25 cellular contexts compared by ENCODE assay signal in the genomic region with DNA sequence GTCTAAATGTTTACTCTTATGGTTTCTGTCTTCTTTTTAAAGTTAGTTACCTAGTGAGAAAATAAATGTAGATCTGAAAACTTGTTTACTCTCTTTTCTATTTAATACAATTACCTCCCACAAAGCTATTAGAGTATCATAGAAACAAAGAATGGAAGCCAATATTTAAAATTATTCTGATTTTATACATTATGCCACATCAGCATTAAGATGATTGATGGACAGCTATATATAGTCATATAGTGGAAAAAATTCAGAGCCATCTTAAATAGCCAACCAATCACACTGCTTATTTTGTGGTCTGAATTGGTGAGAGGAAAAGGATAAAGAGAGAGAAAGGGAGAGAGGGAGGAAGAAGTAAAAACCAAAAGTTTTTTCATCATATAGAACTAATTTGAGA.
DNase-seq lines count a peak whose midpoint lies in the region; ATAC-seq, FAIRE-seq and TF ChIP-seq lines count a peak whose summit lies in the region.
"Had no signal": no experiment of that assay in that cellular context is flagged by ENCODE, and none has a peak within 500 bp of the region (broad histone marks: within the 10 kb centered on the region; RNA-seq: fewer than 3 reads in every experiment).

No MANE protein-coding gene starts in this region.

- H3K27me3 ChIP-seq in HepG2 (ENCODE audit: control insufficient read depth in 1 of 2, insufficient read depth in 2 of 2, low read length in 2 of 2) (no peaks in the 10 kb centered on the region), right lobe of liver (no peaks in the 10 kb centered on the region), IMR-90 (ENCODE audit: control insufficient read depth, insufficient read depth, low read length) (no peaks in the 10 kb centered on the region)
- H3K27me3 ChIP-seq: BE2C had no signal

- no peaks in the 10 kb centered on the region for H4K20me1 ChIP-seq in HepG2 (ENCODE audit: insufficient read depth, low read length)
- no peaks in the 10 kb centered on the region for H4K20me1 ChIP-seq in IMR-90 (ENCODE audit: insufficient read depth, low read length)
- H4K20me1 ChIP-seq: BLaER1 had no signal

- H3K4me1 ChIP-seq in HepG2 (ENCODE audit: insufficient read depth, low read length) (no peaks in the 10 kb centered on the region), right lobe of liver (peaks cover 0 to 5% (median 0%) of the 10 kb centered on the region in 4 donors), IMR-90 (ENCODE audit: control insufficient read depth, insufficient read depth, low read length) (no peaks in the 10 kb centered on the region)
- H3K4me1 ChIP-seq: BE2C, BLaER1 had no signal

- no peak for TF ChIP-seq POLR2A in HepG2 (IDR thresholded peaks at IDR 0.05; ENCODE audit: insufficient read depth in 1 of 2, low read depth in 2 of 2, low read length in 2 of 2)
- no peak for TF ChIP-seq POLR2A in right lobe of liver (IDR thresholded peaks at IDR 0.05)
- no peak for TF ChIP-seq POLR2A in IMR-90 (IDR thresholded peaks at IDR 0.05; ENCODE audit: low read depth, low read length)
- TF ChIP-seq POLR2A in lower leg skin (IDR thresholded peaks at IDR 0.05): no peak

- no peak for TF ChIP-seq EP300 in HepG2 (IDR thresholded peaks at IDR 0.05; ENCODE audit: low read depth in 2 of 2, low read length in 2 of 2)
- TF ChIP-seq EP300 in HepG2 (CRISPR knock-in tag; IDR thresholded peaks at IDR 0.05; ENCODE audit: borderline replicate concordance): no peak

- no peak overlapping the region for H2BK120ac ChIP-seq in IMR-90 (ENCODE audit: low read depth, low read length)

- H3K9ac ChIP-seq in HepG2 (ENCODE audit: insufficient read depth, low read depth, low read length) (no peak overlapping the region), IMR-90 (ENCODE audit: low read depth, low read length) (no peak overlapping the region)
- H3K9ac ChIP-seq: BLaER1 had no signal

- no peak overlapping the region for H3K4me3 ChIP-seq in HepG2 (replicated peaks in 1 of 3; ENCODE audit: insufficient read depth in 1 of 3, low read depth in 2 of 3, low read length in 3 of 3)
- no peak overlapping the region for H3K4me3 ChIP-seq in right lobe of liver
- H3K4me3 ChIP-seq in IMR-90 (ENCODE audit: insufficient read depth, low read depth, low read length): no peak overlapping the region
- no peak overlapping the region for H3K4me3 ChIP-seq in lower leg skin (ENCODE audit: low read depth, poor library complexity, severe bottlenecking)
- H3K4me3 ChIP-seq: BLaER1, GM12878 had no signal

- H3K9me1 ChIP-seq in IMR-90 (ENCODE audit: insufficient read depth, low read length): no peaks in the 10 kb centered on the region

- ATAC-seq in HepG2: no peak
- no peak for ATAC-seq in right lobe of liver
- ATAC-seq in IMR-90 (ENCODE audit: low read depth): no peak
- ATAC-seq: GM12878 had no signal

- no peaks in the 10 kb centered on the region for H3K36me3 ChIP-seq in HepG2 (replicated peaks in 1 of 2; ENCODE audit: control insufficient read depth in 1 of 2, insufficient read depth in 2 of 2, low read length in 2 of 2)
- H3K36me3 ChIP-seq in right lobe of liver: no peaks in the 10 kb centered on the region
- H3K36me3 ChIP-seq in IMR-90 (ENCODE audit: control insufficient read depth, insufficient read depth, low read length): no peaks in the 10 kb centered on the region
- H3K36me3 ChIP-seq: BE2C, BLaER1 had no signal

- DNase-seq in HepG2 (ENCODE audit: low spot score) (no peak), right lobe of liver (no peak), IMR-90 (no peak), lower leg skin (ENCODE audit: low spot score in 2 of 2) (no peak), NCI-H1105 treated with DMSO at 0.1 percent for 48 hours (lab: John Stamatoyannopoulos, UW) (no peak)
- DNase-seq: ACHN; BE2C; C1 segment of cervical spinal cord; CD4-positive, alpha-beta memory T cell; CD4-positive, CD25-positive, alpha-beta regulatory T cell; CD8-positive, alpha-beta memory T cell; COR-L47; DMS 273 treated with DMSO at 0.1 percent for 48 hours; DMS153; DMS53; DMS79; DND-41; EL; GDM1 had no signal

- POLR2A ChIA-PET in HepG2 (lab: Yijun Ruan, JAX): no interaction called here
- POLR2A ChIA-PET in IMR-90 (lab: Charles Lee; ENCODE audit: unreplicated experiment): no interaction called here

- no peak overlapping the region for H3K14ac ChIP-seq in IMR-90 (replicated peaks; ENCODE audit: low read depth, low read length)

- H3K79me1 ChIP-seq in IMR-90 (ENCODE audit: low read depth in 1 of 2, low read length in 2 of 2): no peaks in the 10 kb centered on the region

- no peak overlapping the region for H2BK15ac ChIP-seq in IMR-90 (ENCODE audit: low read depth, low read length)

- no peak overlapping the region for H3K18ac ChIP-seq in IMR-90 (ENCODE audit: low read depth, low read length)

- no peak overlapping the region for H4K5ac ChIP-seq in IMR-90 (ENCODE audit: low read depth, low read length)

- H2AK5ac ChIP-seq in IMR-90 (ENCODE audit: low read depth, low read length): no peak overlapping the region

- no peak overlapping the region for H3K27ac ChIP-seq in HepG2 (ENCODE audit: extremely low read length, insufficient read depth, low read length)
- H3K27ac ChIP-seq in right lobe of liver: no peak overlapping the region
- H3K27ac ChIP-seq in IMR-90 (ENCODE audit: insufficient read depth, low read length): no peak overlapping the region
- H3K27ac ChIP-seq: 22Rv1, BLaER1 had no signal

- no peak for TF ChIP-seq RAD21 in HepG2 (CRISPR knock-in tag; IDR thresholded peaks at IDR 0.05)
- TF ChIP-seq RAD21 in IMR-90 (IDR thresholded peaks at IDR 0.05; ENCODE audit: low read length): no peak

- H3K9me3 ChIP-seq in HepG2 (ENCODE audit: low read length): no peaks in the 10 kb centered on the region
- H3K9me3 ChIP-seq in right lobe of liver: no peaks in the 10 kb centered on the region
- H3K9me3 ChIP-seq in IMR-90 (ENCODE audit: control insufficient read depth, insufficient read depth, low read length): no peaks in the 10 kb centered on the region
- H3K9me3 ChIP-seq: BE2C, BLaER1 had no signal

- TF ChIP-seq CTCF in HepG2 (CRISPR knock-in tag; IDR thresholded peaks at IDR 0.05) (no peak), right lobe of liver (IDR thresholded peaks at IDR 0.05) (no peak), IMR-90 (conservative IDR thresholded peaks at IDR 0.05; ENCODE audit: low read depth, low read length) (no peak), lower leg skin (IDR thresholded peaks at IDR 0.05) (no peak)

- CTCF ChIA-PET in HepG2 (lab: Yijun Ruan, JAX; ENCODE audit: low intra/inter-chr PET ratio, low total read pairs) (no interaction called here), IMR-90 (lab: Yijun Ruan, JAX) (no interaction called here)

- dilution Hi-C loops in IMR-90 (cut with HindIII; ENCODE audit: low sequenced_read_pairs, unreplicated experiment): no loop called here

- intact Hi-C loops in HepG2 (cut with micrococcal nuclease; ENCODE audit: unreplicated experiment) (no loop called here), right lobe of liver (cut with DNase I) (no loop called here), IMR-90 (cut with micrococcal nuclease) (no loop called here), lower leg skin (cut with DNase I; ENCODE audit: low total_unique reads) (no loop called here)

- no peak overlapping the region for H3K56ac ChIP-seq in IMR-90 (ENCODE audit: extremely low read depth, insufficient read depth, low read length)

- FAIRE-seq in HepG2 (lab: Jason Lieb, UNC): no peak
- FAIRE-seq in colon (lab: Jason Lieb, UNC): peak; percentile 84
- FAIRE-seq: GM12878, GM12892, GM18507 had no signal

- no peak overlapping the region for H2BK5ac ChIP-seq in IMR-90 (ENCODE audit: low read depth, low read length, poor library complexity, severe bottlenecking)

- in situ Hi-C loops in HepG2 (cut with HindIII; ENCODE audit: extremely low pct_ligation_motif_present, low pct_unique_long_range_greater_than_20kb): no loop called here
- in situ Hi-C loops in IMR-90 (cut with MboI; ENCODE audit: low sequenced_read_pairs): no loop called here

- no peak overlapping the region for H2AK9ac ChIP-seq in IMR-90 (replicated peaks; ENCODE audit: low read depth, low read length, poor library complexity)

- H3K23ac ChIP-seq in IMR-90 (ENCODE audit: low read depth, low read length): no peak overlapping the region

- H4K8ac ChIP-seq in IMR-90 (ENCODE audit: low read depth in 2 of 2, low read length in 2 of 2): no peak overlapping the region

- no peak overlapping the region for H2BK20ac ChIP-seq in IMR-90 (ENCODE audit: low read depth, low read length)

- no TSS peak for BruUV-seq in HepG2 (replicated peaks; lab: Mats Ljungman, UMichigan)
- no TSS peak for BruUV-seq in IMR-90 (replicated peaks; lab: Mats Ljungman, UMichigan)

- H4K91ac ChIP-seq in IMR-90 (ENCODE audit: insufficient read depth, low read depth, low read length): no peak overlapping the region

- H2AFZ ChIP-seq in HepG2 (ENCODE audit: low read length) (no peak overlapping the region), IMR-90 (replicated peaks; ENCODE audit: low read length, poor library complexity) (no peak overlapping the region)

- H3K4ac ChIP-seq in IMR-90 (ENCODE audit: low read depth, low read length): no peak overlapping the region

- H3K4me2 ChIP-seq in HepG2 (ENCODE audit: low read depth, low read length) (no peak overlapping the region), IMR-90 (ENCODE audit: low read depth, low read length) (no peak overlapping the region)
- H3K4me2 ChIP-seq: BLaER1 had no signal

- no peaks in the 10 kb centered on the region for H3K79me2 ChIP-seq in HepG2 (ENCODE audit: insufficient read depth, low read length)

TF ChIP-seq in HepG2, 621 proteins besides CTCF, POLR2A, EP300 and RAD21 (continues in another document):
- TF ChIP-seq, protein P1, sequence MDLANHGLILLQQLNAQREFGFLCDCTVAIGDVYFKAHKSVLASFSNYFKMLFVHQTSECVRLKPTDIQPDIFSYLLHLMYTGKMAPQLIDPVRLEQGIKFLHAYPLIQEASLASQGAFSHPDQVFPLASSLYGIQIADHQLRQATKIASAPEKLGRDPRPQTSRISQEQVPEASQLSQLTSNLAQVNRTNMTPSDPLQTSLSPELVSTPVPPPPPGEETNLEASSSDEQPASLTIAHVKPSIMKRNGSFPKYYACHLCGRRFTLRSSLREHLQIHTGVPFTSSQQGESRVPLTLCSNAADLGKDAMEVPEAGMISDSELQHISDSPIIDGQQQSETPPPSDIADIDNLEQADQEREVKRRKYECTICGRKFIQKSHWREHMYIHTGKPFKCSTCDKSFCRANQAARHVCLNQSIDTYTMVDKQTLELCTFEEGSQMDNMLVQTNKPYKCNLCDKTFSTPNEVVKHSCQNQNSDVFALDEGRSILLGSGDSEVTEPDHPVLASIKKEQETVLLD (CRISPR knock-in tag; IDR thresholded peaks at IDR 0.05; ENCODE audit: low read depth): no peak

TF ChIP-seq in IMR-90, 13 proteins besides CTCF, POLR2A, EP300 and RAD21 (continues in another document):
- TF ChIP-seq MAZ (IDR thresholded peaks at IDR 0.05; ENCODE audit: borderline replicate concordance, low read depth, low read length) (no peak), BHLHE40 (IDR thresholded peaks at IDR 0.05; ENCODE audit: low read depth, low read length) (no peak), CEBPB (IDR thresholded peaks at IDR 0.05; ENCODE audit: low read depth, low read length) (no peak)
